In genomic region chr4:75002381-75002780, GRCh38 we compare ENCODE assay signal across 25 cellular contexts.
DNase-seq lines count a peak whose midpoint lies in the region; ATAC-seq and TF ChIP-seq lines count a peak whose summit lies in the region.
"Had no signal": no experiment of that assay in that cellular context is flagged by ENCODE, and none has a peak within 500 bp of the region (broad histone marks: within the 10 kb centered on the region; RNA-seq: fewer than 3 reads in every experiment).

No MANE protein-coding gene starts in this region.

- H4K20me1 ChIP-seq in SK-N-SH (ENCODE audit: insufficient read depth): no peaks in the 10 kb centered on the region

- H3K27ac ChIP-seq in ascending aorta (peak overlapping the region; percentile 46 to 61), foreskin keratinocyte (no peak overlapping the region), neuronal stem cell (replicated peaks; ENCODE audit: low read length) (no peak overlapping the region), SK-N-SH (ENCODE audit: low read depth in 2 of 2, low read length in 1 of 2) (no peak overlapping the region)

- peak overlapping the region; percentile 35 for H3K23ac ChIP-seq in neuronal stem cell (ENCODE audit: low read depth, low read length, poor library complexity)

- no peak overlapping the region for H3K14ac ChIP-seq in neuronal stem cell (ENCODE audit: low read length)

- no peak overlapping the region for H4K91ac ChIP-seq in neuronal stem cell (ENCODE audit: low read depth, low read length, poor library complexity)

- no peak overlapping the region for H2BK12ac ChIP-seq in neuronal stem cell (ENCODE audit: low read length)

- POLR2A ChIA-PET in SK-N-SH (lab: Yijun Ruan, JAX): no interaction called here

- no peak overlapping the region for H3K4ac ChIP-seq in neuronal stem cell (ENCODE audit: low read length)

- no peaks in the 10 kb centered on the region for H3F3A ChIP-seq in SK-N-SH (replicated peaks; ENCODE audit: insufficient read depth)

- intact Hi-C loops in ascending aorta (cut with DNase I): loop anchor here (5.0 kb wide), 1 partner anchor 70 kb away; the partner anchor contains the start of gene PARM1

- H3K9me3 ChIP-seq in ascending aorta (no peaks in the 10 kb centered on the region), neuronal stem cell (replicated peaks in 1 of 2; ENCODE audit: control insufficient read depth in 2 of 2, insufficient read depth in 1 of 2, low read depth in 1 of 2, low read length in 2 of 2) (no peaks in the 10 kb centered on the region), SK-N-SH (no peaks in the 10 kb centered on the region)

- CTCF ChIA-PET in SK-N-SH (lab: Yijun Ruan, JAX): no interaction called here

- no peaks in the 10 kb centered on the region for H3K9me2 ChIP-seq in SK-N-SH

- TF ChIP-seq CTCF in ascending aorta (IDR thresholded peaks at IDR 0.05) (no peak), foreskin keratinocyte (conservative IDR thresholded peaks at IDR 0.05) (no peak), SK-N-SH (IDR thresholded peaks at IDR 0.05) (no peak)

- H2BK5ac ChIP-seq in neuronal stem cell (ENCODE audit: low read length): no peak overlapping the region

- H3K27me3 ChIP-seq in ascending aorta: no peaks in the 10 kb centered on the region
- H3K27me3 ChIP-seq in foreskin keratinocyte: no peaks in the 10 kb centered on the region
- H3K27me3 ChIP-seq in neuronal stem cell (ENCODE audit: control insufficient read depth in 3 of 3, insufficient read depth in 3 of 3, low read depth in 1 of 3, low read length in 3 of 3): no peaks in the 10 kb centered on the region
- H3K27me3 ChIP-seq in SK-N-SH (ENCODE audit: insufficient read depth): no peaks in the 10 kb centered on the region

- no peak overlapping the region for H2BK15ac ChIP-seq in neuronal stem cell (ENCODE audit: low read length)

- H3K79me1 ChIP-seq in neuronal stem cell (ENCODE audit: low read depth, low read length): no peaks in the 10 kb centered on the region

- no peaks in the 10 kb centered on the region for H3K79me2 ChIP-seq in SK-N-SH (ENCODE audit: insufficient read depth)

- H3K36me3 ChIP-seq in ascending aorta (no peaks in the 10 kb centered on the region), neuronal stem cell (replicated peaks in 1 of 2; ENCODE audit: control insufficient read depth in 2 of 2, insufficient read depth in 2 of 2, low read length in 2 of 2) (no peaks in the 10 kb centered on the region), SK-N-SH (replicated peaks in 1 of 2; ENCODE audit: control insufficient read depth in 1 of 2, insufficient read depth in 2 of 2, low read length in 1 of 2) (no peaks in the 10 kb centered on the region)

- no CpG with 5 or more reads among the region's 2 CpGs for WGBS in neuronal stem cell (ENCODE audit: extremely low coverage in 2 of 2, insufficient read length in 2 of 2, insufficient replicate concordance in 1 of 2), 2 donors
- WGBS in SK-N-SH (ENCODE audit: low lambda C conversion rate): 0% methylated on average over 2 of the region's 2 CpGs

- H2AK5ac ChIP-seq in neuronal stem cell (ENCODE audit: low read depth, low read length): no peak overlapping the region

- peak; percentile 41 for ATAC-seq in foreskin keratinocyte
- ATAC-seq in GM18498 (IDR thresholded peaks at IDR 0.05; ENCODE audit: unreplicated experiment): no peak
- ATAC-seq: HCT116, HepG2, K562 had no signal

- DNase-seq in HT1080 (ENCODE audit: low read depth) (peak; percentile 22), ascending aorta (ENCODE audit: low spot score in 2 of 2) (no peak), foreskin keratinocyte (peak in 1 of 2 donors; percentile 24), neuronal stem cell (ENCODE audit: low spot score) (no peak), HUDEP-2 (lab: John Stamatoyannopoulos, UW; ENCODE audit: unreplicated experiment in 76 of 76) (no peak), SK-N-SH (no peak), DMS53 (lab: John Stamatoyannopoulos, UW) (no peak)
- DNase-seq: 8988T; AML-193; C1 segment of cervical spinal cord; Calu3; CD8-positive, alpha-beta memory T cell; EL; GF-D8; NCI-H1105; NCI-H146; NCI-H2029; NCI-H2227 treated with DMSO at 0.1 percent for 48 hours; NCI-H524; NCI-H82; Right ventricle myocardium superior had no signal

- TF ChIP-seq RAD21 in SK-N-SH (IDR thresholded peaks at IDR 0.05; ENCODE audit: low read length): no peak

- no peak overlapping the region for H4K8ac ChIP-seq in neuronal stem cell (ENCODE audit: low read depth, low read length)

- H3K4me3 ChIP-seq in ascending aorta (no peak overlapping the region), neuronal stem cell (ENCODE audit: low read length in 2 of 2) (no peak overlapping the region), SK-N-SH (ENCODE audit: low read depth in 2 of 2, low read length in 1 of 2) (no peak overlapping the region)
- H3K4me3 ChIP-seq: K562 had no signal

- no peak overlapping the region for H3K9ac ChIP-seq in neuronal stem cell (ENCODE audit: low read depth, low read length, poor library complexity)
- no peak overlapping the region for H3K9ac ChIP-seq in SK-N-SH

- no peak overlapping the region for H3K4me2 ChIP-seq in neuronal stem cell (ENCODE audit: insufficient read depth, low read length, poor library complexity, severe bottlenecking)
- no peak overlapping the region for H3K4me2 ChIP-seq in SK-N-SH

- H3K18ac ChIP-seq in neuronal stem cell (ENCODE audit: low read length): peak overlapping the region; percentile 16

- no peak for TF ChIP-seq EP300 in SK-N-SH (IDR thresholded peaks at IDR 0.05; ENCODE audit: borderline replicate concordance in 1 of 2, low read depth in 1 of 2, low read length in 1 of 2)

- no peak overlapping the region for H2BK120ac ChIP-seq in neuronal stem cell (ENCODE audit: low read depth, low read length)

- H3K4me1 ChIP-seq in ascending aorta (peaks cover 0 to 40% of the 10 kb centered on the region in 2 donors), foreskin keratinocyte (no peaks in the 10 kb centered on the region), neuronal stem cell (ENCODE audit: control insufficient read depth in 2 of 2, insufficient read depth in 1 of 2, low read depth in 1 of 2, low read length in 2 of 2) (peaks cover 0 to 4% of the 10 kb centered on the region in 2 donors), SK-N-SH (ENCODE audit: control insufficient read depth in 1 of 2, insufficient read depth in 2 of 2, low read depth in 1 of 2, low read length in 1 of 2) (no peaks in the 10 kb centered on the region)

- H2AFZ ChIP-seq in neuronal stem cell (ENCODE audit: low read length) (no peak overlapping the region), SK-N-SH (ENCODE audit: low read depth) (no peak overlapping the region)

TF ChIP-seq in SK-N-SH, 30 proteins besides CTCF, POLR2A, EP300 and RAD21:
- TF ChIP-seq MXI1 (IDR thresholded peaks at IDR 0.05; ENCODE audit: low read depth, low read length) (no peak), ZBTB33 (IDR thresholded peaks at IDR 0.05; ENCODE audit: borderline replicate concordance, low read depth) (no peak), FOXJ3 (CRISPR knock-in tag; IDR thresholded peaks at IDR 0.05) (no peak), RFX5 (IDR thresholded peaks at IDR 0.05; ENCODE audit: low read length) (no peak), FOSL2 (IDR thresholded peaks at IDR 0.05; ENCODE audit: borderline replicate concordance, low read depth) (no peak), SIN3A (IDR thresholded peaks at IDR 0.05; ENCODE audit: borderline replicate concordance, low read depth, low read length) (no peak), TEAD4 (IDR thresholded peaks at IDR 0.05; ENCODE audit: borderline replicate concordance, insufficient read depth) (no peak), REST (IDR thresholded peaks at IDR 0.05; ENCODE audit: low read depth, low read length) (no peak), RCOR1 (IDR thresholded peaks at IDR 0.05; ENCODE audit: low read length) (no peak), ELF1 (IDR thresholded peaks at IDR 0.05) (no peak), JUND (IDR thresholded peaks at IDR 0.05) (no peak), NFIC (IDR thresholded peaks at IDR 0.05; ENCODE audit: borderline replicate concordance) (no peak), CHD2 (IDR thresholded peaks at IDR 0.05; ENCODE audit: low read length, partially characterized antibody) (no peak)

Comparison
In these comparisons a context has a peak if more than half of its experiments do, and no peak if none do; other contexts are left out.
1. H3K27ac ChIP-seq: peak in ascending aorta (2 of 2); none in foreskin keratinocyte (single experiment), neuronal stem cell (single experiment) and SK-N-SH (0 of 2).